ENCODE assay signal across 16 cellular contexts in genomic region chr12:120500577-120500976, GRCh38. TPM values are rescaled to one million over a fixed set of nuclear protein-coding genes. Genes with fewer than 3 reads are reported as not detected.
DNase-seq lines count a peak whose midpoint lies in the region; ATAC-seq and TF ChIP-seq lines count a peak whose summit lies in the region.
"Had no signal": no experiment of that assay in that cellular context is flagged by ENCODE, and none has a peak within 500 bp of the region (broad histone marks: within the 10 kb centered on the region; RNA-seq: fewer than 3 reads in every experiment).

No MANE protein-coding gene starts in this region.

- WGBS in psoas muscle, 3 donors, result 65 to 88% (median 84%) methylated on average over 1 of the region's 1 CpG

- TF ChIP-seq CTCF in progenitor cell of endocrine pancreas (IDR thresholded peaks at IDR 0.05; ENCODE audit: unreplicated experiment) (no peak), psoas muscle (IDR thresholded peaks at IDR 0.05) (no peak)

- intact Hi-C loops in psoas muscle (cut with DNase I), result no loop called here

- H3K27ac Mint-ChIP-seq in T-helper 17 cell, result peak overlapping the region; percentile 83
- H3K27ac Mint-ChIP-seq in progenitor cell of endocrine pancreas, result peak overlapping the region; percentile 67
- H3K27ac Mint-ChIP-seq: activated CD8-positive, alpha-beta T cell treated with anti-CD3 and anti-CD28 coated beads, Interleukin-2, amount 10 ng/mL, durations not matched to agents 7 days and 5 days had no signal

- peaks cover 9 to 77% of the 10 kb centered on the region in 2 donors for H3K36me3 ChIP-seq in psoas muscle (ENCODE audit: insufficient read depth in 1 of 2, low read depth in 1 of 2)

- ATAC-seq in T-helper 17 cell, result no peak
- no peak for ATAC-seq in HG03139 (IDR thresholded peaks at IDR 0.05; ENCODE audit: unreplicated experiment)
- ATAC-seq in psoas muscle, result no peak
- no peak for ATAC-seq in GM18868 (IDR thresholded peaks at IDR 0.05; ENCODE audit: unreplicated experiment)
- ATAC-seq: activated CD8-positive, alpha-beta T cell treated with anti-CD3 and anti-CD28 coated beads, Interleukin-2, amount 10 ng/mL, durations not matched to agents 7 days and 5 days had no signal

- H3K4me1 Mint-ChIP-seq in T-helper 17 cell (peaks cover 26% of the 10 kb centered on the region), progenitor cell of endocrine pancreas (ENCODE audit: low read depth) (peaks cover 16% of the 10 kb centered on the region)

- H3K9me3 Mint-ChIP-seq in progenitor cell of endocrine pancreas (ENCODE audit: low read depth), result no peaks in the 10 kb centered on the region
- H3K9me3 Mint-ChIP-seq: naive B cell had no signal

- no peak overlapping the region for H3K4me3 ChIP-seq in psoas muscle
- H3K4me3 ChIP-seq: BLaER1 treated with 17β-estradiol and CSF1 and Interleukin-3, amounts not matched to agents 10 nM and 100 nM; tibial nerve had no signal

- DNase-seq in GM04503 (ENCODE audit: low read depth) (peak; percentile 28), T-helper 17 cell (no peak), fibroblast of gingiva (ENCODE audit: low read depth) (peak; percentile 62), progenitor cell of endocrine pancreas (ENCODE audit: low spot score, unreplicated experiment) (no peak), psoas muscle (no peak)
- DNase-seq in activated CD4-positive, CD25-positive, alpha-beta regulatory T cell treated with anti-CD3 and anti-CD28 coated beads, Interleukin-2, amount 50 U/mL, for 72 hours, result no peak
- DNase-seq: activated CD8-positive, alpha-beta T cell treated with anti-CD3 and anti-CD28 coated beads, Interleukin-2, amount 10 ng/mL, durations not matched to agents 7 days and 5 days; foreskin melanocyte; naive B cell; NCI-H2081 treated with DMSO at 0.1 percent for 48 hours; NCI-H526; SK-N-SH had no signal

- H3K36me3 Mint-ChIP-seq in T-helper 17 cell (ENCODE audit: low read depth) (peaks cover 2% of the 10 kb centered on the region), progenitor cell of endocrine pancreas (ENCODE audit: insufficient read depth) (peaks cover 14% of the 10 kb centered on the region)

- no peaks in the 10 kb centered on the region for H3K27me3 Mint-ChIP-seq in T-helper 17 cell
- H3K27me3 Mint-ChIP-seq in progenitor cell of endocrine pancreas, result no peaks in the 10 kb centered on the region
- H3K27me3 Mint-ChIP-seq: naive B cell had no signal

- H3K4me1 ChIP-seq in psoas muscle, result peaks cover 14% of the 10 kb centered on the region

- H3K4me3 Mint-ChIP-seq in T-helper 17 cell (no peak overlapping the region), progenitor cell of endocrine pancreas (ENCODE audit: low read depth) (no peak overlapping the region)
- H3K4me3 Mint-ChIP-seq: activated CD8-positive, alpha-beta T cell treated with anti-CD3 and anti-CD28 coated beads, Interleukin-2, amount 10 ng/mL, durations not matched to agents 7 days and 5 days; naive B cell had no signal

- H3K9me3 ChIP-seq in T-helper 17 cell (ENCODE audit: control insufficient read depth, low read length, poor library complexity, severe bottlenecking), result no peaks in the 10 kb centered on the region
- no peaks in the 10 kb centered on the region for H3K9me3 ChIP-seq in psoas muscle
- H3K9me3 ChIP-seq: BLaER1 treated with 17β-estradiol and CSF1 and Interleukin-3, amounts not matched to agents 10 nM and 100 nM; SK-N-SH; tibial nerve had no signal

- H3K27me3 ChIP-seq in psoas muscle (ENCODE audit: insufficient read depth in 3 of 3, low read length in 2 of 3), result no peaks in the 10 kb centered on the region
- H3K27me3 ChIP-seq: BLaER1 treated with 17β-estradiol and CSF1 and Interleukin-3, amounts not matched to agents 10 nM and 100 nM; tibial nerve had no signal

- H3K27ac ChIP-seq in psoas muscle, result no peak overlapping the region
- H3K27ac ChIP-seq: BLaER1 treated with 17β-estradiol and CSF1 and Interleukin-3, amounts not matched to agents 10 nM and 100 nM had no signal

RNA-seq across cellular contexts. Expression of gene DYNLL1, which starts 4.7 kb away (rescaled TPM):
- total RNA-seq in T-helper 17 cell (10 to 100 TPM; 70.2 to 72.2 TPM), progenitor cell of endocrine pancreas (356 and 386 TPM in 2 replicates), psoas muscle (100 to 1,000 TPM in 1 of 4 donors, 10 to 100 TPM in 3; 30.1 to 116 (median 68.2) TPM)
- 100 to 1,000 TPM in 2 of 3 donors, 10 to 100 TPM in 1; 62.0 to 155 (median 144) TPM for polyA plus RNA-seq in psoas muscle

RNA-seq across cellular contexts. Expression of gene COQ5, which starts 28.4 kb away (rescaled TPM):
- total RNA-seq in T-helper 17 cell (10 to 100 TPM; 11.7 to 11.8 TPM), progenitor cell of endocrine pancreas (33.3 and 36.2 TPM in 2 replicates), psoas muscle (10 to 100 TPM; 33.1 to 52.8 (median 45.7) TPM)
- polyA plus RNA-seq in psoas muscle, result 10 to 100 TPM; 53.4 to 81.4 (median 55.4) TPM

RNA-seq across cellular contexts. Expression of gene SRSF9, which starts 31.0 kb away (rescaled TPM):
- total RNA-seq in T-helper 17 cell, result 100 to 1,000 TPM; 122 to 124 TPM
- 282 and 286 TPM in 2 replicates for total RNA-seq in progenitor cell of endocrine pancreas
- 10 to 100 TPM; 24.9 to 34.8 (median 33.0) TPM for total RNA-seq in psoas muscle
- polyA plus RNA-seq in psoas muscle, result 10 to 100 TPM; 26.4 to 53.8 (median 36.1) TPM

RNA-seq across cellular contexts. Expression of gene RNF10, which starts 33.6 kb away (rescaled TPM):
- total RNA-seq in T-helper 17 cell (100 to 1,000 TPM; 372 to 430 TPM), progenitor cell of endocrine pancreas (167 and 171 TPM in 2 replicates), psoas muscle (100 to 1,000 TPM; 296 to 463 (median 350) TPM)
- polyA plus RNA-seq in psoas muscle, result 100 to 1,000 TPM; 299 to 624 (median 302) TPM

RNA-seq across cellular contexts. Expression of gene GATC, which starts 54.3 kb away (rescaled TPM):
- total RNA-seq in T-helper 17 cell (10 to 100 TPM; 15.6 to 18.7 TPM), progenitor cell of endocrine pancreas (28.0 and 30.9 TPM in 2 replicates), psoas muscle (10 to 100 TPM in 2 of 4 donors, 1 to 10 TPM in 2; 8.7 to 17.6 (median 10.1) TPM)
- polyA plus RNA-seq in psoas muscle, result 10 to 100 TPM in 1 of 3 donors, 1 to 10 TPM in 2; 6.4 to 16.5 (median 8.5) TPM

Comparison
In these comparisons a context has a peak if more than half of its experiments do, and no peak if none do; other contexts are left out.
1. DNase-seq: peak in GM04503 (single experiment) and fibroblast of gingiva (single experiment); none in T-helper 17 cell (0 of 3), progenitor cell of endocrine pancreas (single experiment), psoas muscle (0 of 2) and activated CD4-positive, CD25-positive, alpha-beta regulatory T cell treated with anti-CD3 and anti-CD28 coated beads, Interleukin-2, amount 50 U/mL, for 72 hours (single experiment).